In the genomic region with DNA sequence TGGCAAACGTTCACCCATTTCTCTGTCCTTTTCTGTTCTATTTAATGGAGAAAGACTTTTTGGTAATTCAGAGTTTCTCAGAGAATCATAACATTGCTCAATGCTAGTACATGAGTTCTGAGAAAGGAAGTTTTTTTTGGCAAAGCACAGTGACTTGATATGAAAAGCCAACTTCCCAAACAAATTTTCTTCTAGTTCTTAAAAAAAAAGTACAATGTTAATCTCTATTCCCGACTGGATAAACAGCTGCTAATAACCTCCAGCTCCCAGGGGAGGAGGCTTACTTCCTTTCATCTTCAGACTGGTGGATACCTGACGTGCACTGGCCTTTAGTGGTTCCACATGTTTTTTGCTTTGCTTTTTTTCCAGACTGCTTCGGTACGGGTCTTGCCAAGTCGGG, we compare ENCODE assay signal across 12 cellular contexts.
DNase-seq lines count a peak whose midpoint lies in the region; ATAC-seq and TF ChIP-seq lines count a peak whose summit lies in the region.
"Had no signal": no experiment of that assay in that cellular context is flagged by ENCODE, and none has a peak within 500 bp of the region (broad histone marks: within the 10 kb centered on the region; RNA-seq: fewer than 3 reads in every experiment).

No MANE protein-coding gene starts in this region.

- peak overlapping the region in 1 of 2 experiments; percentile 30; a peak in 1 of 4 replicates for H4K8ac ChIP-seq in IMR-90 (ENCODE audit: low read depth in 2 of 2, low read length in 2 of 2)

- H3K36me3 ChIP-seq in IMR-90 (ENCODE audit: control insufficient read depth, insufficient read depth, low read length) (peaks cover 7% of the 10 kb centered on the region), colonic mucosa (no peaks in the 10 kb centered on the region), lower lobe of right lung (no peaks in the 10 kb centered on the region), neural progenitor cell (peaks cover 5% of the 10 kb centered on the region), prostate gland (no peaks in the 10 kb centered on the region)

- H4K20me1 ChIP-seq in IMR-90 (ENCODE audit: insufficient read depth, low read length) = no peaks in the 10 kb centered on the region
- no peaks in the 10 kb centered on the region for H4K20me1 ChIP-seq in neural progenitor cell (ENCODE audit: low read depth)

- no peak overlapping the region for H2BK20ac ChIP-seq in IMR-90 (ENCODE audit: low read depth, low read length)

- TF ChIP-seq POLR2A in IMR-90 (IDR thresholded peaks at IDR 0.05; ENCODE audit: low read depth, low read length) = no peak
- no peak for TF ChIP-seq POLR2A in prostate gland (IDR thresholded peaks at IDR 0.05)

- POLR2A ChIA-PET in IMR-90 (lab: Charles Lee; ENCODE audit: unreplicated experiment) = no interaction called here
- POLR2A ChIA-PET in activated CD4-positive, alpha-beta memory T cell treated with anti-CD3 and anti-CD28 coated beads, Interleukin-2, amount 10 ng/mL, durations not matched to agents 7 days and 5 days (lab: Charles Lee) = no interaction called here

- no CpG with 5 or more reads among the region's 6 CpGs for WGBS in IMR-90 (ENCODE audit: extremely low coverage in 2 of 2, insufficient read length in 1 of 2), 2 experiments
- 46% methylated on average over 6 of the region's 6 CpGs for WGBS in prostate gland

- no peak for TF ChIP-seq RAD21 in IMR-90 (IDR thresholded peaks at IDR 0.05; ENCODE audit: low read length)

- no peak overlapping the region for H3K4me3 ChIP-seq in IMR-90 (ENCODE audit: insufficient read depth, low read depth, low read length)
- H3K4me3 ChIP-seq in colonic mucosa = no peak overlapping the region
- no peak overlapping the region for H3K4me3 ChIP-seq in lower lobe of right lung
- no peak overlapping the region for H3K4me3 ChIP-seq in neural progenitor cell
- no peak overlapping the region for H3K4me3 ChIP-seq in prostate gland

- no peaks in the 10 kb centered on the region for H3K36me3 Mint-ChIP-seq in activated CD4-positive, alpha-beta memory T cell treated with anti-CD3 and anti-CD28 coated beads, Interleukin-2, amount 10 ng/mL, durations not matched to agents 7 days and 5 days (ENCODE audit: low read depth)
- H3K36me3 Mint-ChIP-seq in neural progenitor cell = peaks cover 10% of the 10 kb centered on the region

- H3K23ac ChIP-seq in IMR-90 (ENCODE audit: low read depth, low read length) = no peak overlapping the region

- intact Hi-C loops in IMR-90 (cut with micrococcal nuclease) (loop anchor here (2.0 kb wide), 1 partner anchor 75 kb away; no protein-coding TSS in a partner anchor), colonic mucosa (cut with DNase I) (no loop called here), lower lobe of right lung (cut with DNase I) (no loop called here), prostate gland (cut with DNase I) (loop anchor here (5.0 kb wide), 1 partner anchor 73 kb away; no protein-coding TSS in a partner anchor)

- no peak overlapping the region for H4K5ac ChIP-seq in IMR-90 (ENCODE audit: low read depth, low read length)

- H3K9me3 ChIP-seq in IMR-90 (ENCODE audit: control insufficient read depth, insufficient read depth, low read length) = no peaks in the 10 kb centered on the region
- no peaks in the 10 kb centered on the region for H3K9me3 ChIP-seq in colonic mucosa
- no peaks in the 10 kb centered on the region for H3K9me3 ChIP-seq in lower lobe of right lung
- no peaks in the 10 kb centered on the region for H3K9me3 ChIP-seq in neural progenitor cell (ENCODE audit: low read depth)
- H3K9me3 ChIP-seq in prostate gland = no peaks in the 10 kb centered on the region

- peaks cover 19% of the 10 kb centered on the region for H3K4me1 Mint-ChIP-seq in activated CD4-positive, alpha-beta memory T cell treated with anti-CD3 and anti-CD28 coated beads, Interleukin-2, amount 10 ng/mL, durations not matched to agents 7 days and 5 days
- H3K4me1 Mint-ChIP-seq in neural progenitor cell = peaks cover 2% of the 10 kb centered on the region
- H3K4me1 Mint-ChIP-seq: activated CD4-positive, alpha-beta T cell treated with anti-CD3 and anti-CD28 coated beads, Interleukin-2, amount 10 ng/mL, durations not matched to agents 24 days and 14 days; activated naive CD8-positive, alpha-beta T cell treated with anti-CD3 and anti-CD28 coated beads, Interleukin-2, amount 50 U/mL, for 24 hours had no signal

- CTCF ChIA-PET in IMR-90 (lab: Yijun Ruan, JAX) = interaction anchor here (0.6 to 3.0 kb wide), 3 partner anchors 9 to 144 kb away, joined by 3 to 12 read pairs (median 3); no protein-coding TSS in a partner anchor
- CTCF ChIA-PET in activated CD4-positive, alpha-beta memory T cell treated with anti-CD3 and anti-CD28 coated beads, Interleukin-2, amount 10 ng/mL, durations not matched to agents 7 days and 5 days (lab: Charles Lee) = no interaction called here

- H3K4me2 ChIP-seq in IMR-90 (ENCODE audit: low read depth, low read length) = peak overlapping the region; percentile 65; the same call in 1 of the 2 replicates
- H3K4me2 ChIP-seq in neural progenitor cell = no peak overlapping the region

- H2BK15ac ChIP-seq in IMR-90 (ENCODE audit: low read depth, low read length) = no peak overlapping the region

- H3K27ac Mint-ChIP-seq in activated CD4-positive, alpha-beta memory T cell treated with anti-CD3 and anti-CD28 coated beads, Interleukin-2, amount 10 ng/mL, durations not matched to agents 7 days and 5 days = no peak overlapping the region
- no peak overlapping the region for H3K27ac Mint-ChIP-seq in neural progenitor cell
- H3K27ac Mint-ChIP-seq: activated CD4-positive, alpha-beta T cell treated with anti-CD3 and anti-CD28 coated beads, Interleukin-2, amount 10 ng/mL, durations not matched to agents 24 days and 14 days; activated naive CD8-positive, alpha-beta T cell treated with anti-CD3 and anti-CD28 coated beads, Interleukin-2, amount 50 U/mL, for 24 hours had no signal

- H3K4me3 Mint-ChIP-seq in activated CD4-positive, alpha-beta memory T cell treated with anti-CD3 and anti-CD28 coated beads, Interleukin-2, amount 10 ng/mL, durations not matched to agents 7 days and 5 days = no peak overlapping the region
- H3K4me3 Mint-ChIP-seq in neural progenitor cell = no peak overlapping the region
- H3K4me3 Mint-ChIP-seq: activated CD4-positive, alpha-beta T cell treated with anti-CD3 and anti-CD28 coated beads, Interleukin-2, amount 10 ng/mL, durations not matched to agents 24 days and 14 days; activated naive CD8-positive, alpha-beta T cell treated with anti-CD3 and anti-CD28 coated beads, Interleukin-2, amount 50 U/mL, for 24 hours had no signal

- H3K18ac ChIP-seq in IMR-90 (ENCODE audit: low read depth, low read length) = no peak overlapping the region

- no peak overlapping the region for H3K4ac ChIP-seq in IMR-90 (ENCODE audit: low read depth, low read length)

- no peak overlapping the region for H2BK5ac ChIP-seq in IMR-90 (ENCODE audit: low read depth, low read length, poor library complexity, severe bottlenecking)

- H3K27me3 Mint-ChIP-seq in activated CD4-positive, alpha-beta memory T cell treated with anti-CD3 and anti-CD28 coated beads, Interleukin-2, amount 10 ng/mL, durations not matched to agents 7 days and 5 days = peaks cover 2% of the 10 kb centered on the region
- no peaks in the 10 kb centered on the region for H3K27me3 Mint-ChIP-seq in neural progenitor cell (ENCODE audit: insufficient read depth, low read depth)
- H3K27me3 Mint-ChIP-seq: activated naive CD8-positive, alpha-beta T cell treated with anti-CD3 and anti-CD28 coated beads, Interleukin-2, amount 50 U/mL, for 24 hours had no signal

- dilution Hi-C loops in IMR-90 (cut with HindIII; ENCODE audit: low sequenced_read_pairs, unreplicated experiment) = no loop called here

- no TSS peak for BruUV-seq in IMR-90 (replicated peaks; lab: Mats Ljungman, UMichigan)

- H3K14ac ChIP-seq in IMR-90 (replicated peaks; ENCODE audit: low read depth, low read length) = no peak overlapping the region

- peaks cover 7 to 33% of the 10 kb centered on the region in 2 experiments for H3K79me1 ChIP-seq in IMR-90 (ENCODE audit: low read depth in 1 of 2, low read length in 2 of 2)

- H3K79me2 ChIP-seq in neural progenitor cell (ENCODE audit: low read depth) = no peaks in the 10 kb centered on the region

- H2AK5ac ChIP-seq in IMR-90 (ENCODE audit: low read depth, low read length) = no peak overlapping the region; the same call in 1 of the 2 replicates

- ATAC-seq in IMR-90 (ENCODE audit: low read depth) (peak; percentile 53), lower lobe of right lung (no peak)
- ATAC-seq: activated naive CD8-positive, alpha-beta T cell treated with anti-CD3 and anti-CD28 coated beads, Interleukin-2, amount 50 U/mL, for 24 hours had no signal

- H3K27ac ChIP-seq in IMR-90 (ENCODE audit: insufficient read depth, low read length) = peak overlapping the region; percentile 55; the same call in 1 of the 2 replicates
- H3K27ac ChIP-seq in colonic mucosa = peak overlapping the region; percentile 49
- H3K27ac ChIP-seq in lower lobe of right lung = peak overlapping the region; percentile 56
- no peak overlapping the region for H3K27ac ChIP-seq in neural progenitor cell
- H3K27ac ChIP-seq in prostate gland = no peak overlapping the region

- no peak overlapping the region for H4K91ac ChIP-seq in IMR-90 (ENCODE audit: insufficient read depth, low read depth, low read length)

- H3K9me3 Mint-ChIP-seq in activated CD4-positive, alpha-beta memory T cell treated with anti-CD3 and anti-CD28 coated beads, Interleukin-2, amount 10 ng/mL, durations not matched to agents 7 days and 5 days = peaks cover 2% of the 10 kb centered on the region
- H3K9me3 Mint-ChIP-seq in neural progenitor cell = no peaks in the 10 kb centered on the region
- H3K9me3 Mint-ChIP-seq: activated CD4-positive, alpha-beta T cell treated with anti-CD3 and anti-CD28 coated beads, Interleukin-2, amount 10 ng/mL, durations not matched to agents 24 days and 14 days; activated naive CD8-positive, alpha-beta T cell treated with anti-CD3 and anti-CD28 coated beads, Interleukin-2, amount 50 U/mL, for 24 hours had no signal

- H3K9ac ChIP-seq in IMR-90 (ENCODE audit: low read depth, low read length) (no peak overlapping the region), colonic mucosa (ENCODE audit: low read depth in 2 of 2, low read length in 2 of 2) (no peak overlapping the region), neural progenitor cell (no peak overlapping the region)

- peak; percentile 76 for DNase-seq in IMR-90
- no peak for DNase-seq in colonic mucosa
- no peak for DNase-seq in lower lobe of right lung
- DNase-seq in stromal cell of bone marrow (ENCODE audit: low read depth) = peak; percentile 80
- DNase-seq in activated CD4-positive, alpha-beta memory T cell treated with anti-CD3 and anti-CD28 coated beads, Interleukin-2, amount 10 ng/mL, durations not matched to agents 7 days and 5 days = no peak
- no peak for DNase-seq in OCI-M1 (lab: John Stamatoyannopoulos, UW)
- DNase-seq in neural progenitor cell (ENCODE audit: low spot score) = no peak
- DNase-seq in prostate gland (ENCODE audit: low spot score) = no peak
- DNase-seq: activated CD4-positive, alpha-beta T cell treated with anti-CD3 and anti-CD28 coated beads, Interleukin-2, amount 10 ng/mL, durations not matched to agents 24 days and 14 days; activated naive CD8-positive, alpha-beta T cell treated with anti-CD3 and anti-CD28 coated beads, Interleukin-2, amount 50 U/mL, for 24 hours; NCI-H2107; SIG-M5 had no signal

- no peak overlapping the region for H2AK9ac ChIP-seq in IMR-90 (replicated peaks; ENCODE audit: low read depth, low read length, poor library complexity)

- H2BK120ac ChIP-seq in IMR-90 (ENCODE audit: low read depth, low read length) = no peak overlapping the region

- in situ Hi-C loops in IMR-90 (cut with MboI; ENCODE audit: low sequenced_read_pairs) = loop anchor here (25.0 kb wide), 1 partner anchor 168 kb away; no protein-coding TSS in a partner anchor

- no peak overlapping the region for H2AFZ ChIP-seq in IMR-90 (replicated peaks; ENCODE audit: low read length, poor library complexity)
- H2AFZ ChIP-seq in neural progenitor cell (replicated peaks) = no peak overlapping the region

- no peaks in the 10 kb centered on the region for H3K27me3 ChIP-seq in IMR-90 (ENCODE audit: control insufficient read depth, insufficient read depth, low read length)
- H3K27me3 ChIP-seq in colonic mucosa = no peaks in the 10 kb centered on the region
- no peaks in the 10 kb centered on the region for H3K27me3 ChIP-seq in lower lobe of right lung (ENCODE audit: low read depth)
- H3K27me3 ChIP-seq in neural progenitor cell = no peaks in the 10 kb centered on the region
- no peaks in the 10 kb centered on the region for H3K27me3 ChIP-seq in prostate gland (replicated peaks; ENCODE audit: insufficient read depth)

- H3K4me1 ChIP-seq in IMR-90 (ENCODE audit: control insufficient read depth, insufficient read depth, low read length) (peaks cover 13% of the 10 kb centered on the region), colonic mucosa (no peaks in the 10 kb centered on the region), lower lobe of right lung (peaks cover 10% of the 10 kb centered on the region), neural progenitor cell (no peaks in the 10 kb centered on the region), prostate gland (replicated peaks) (no peaks in the 10 kb centered on the region)

- no peaks in the 10 kb centered on the region for H3F3A ChIP-seq in neural progenitor cell (ENCODE audit: low read depth)

- H3K9me1 ChIP-seq in IMR-90 (ENCODE audit: insufficient read depth, low read length) = peaks cover 11% of the 10 kb centered on the region

- no peak overlapping the region for H3K56ac ChIP-seq in IMR-90 (ENCODE audit: extremely low read depth, insufficient read depth, low read length)

- TF ChIP-seq CTCF in IMR-90 (conservative IDR thresholded peaks at IDR 0.05; ENCODE audit: low read depth, low read length) = no peak
- no peak for TF ChIP-seq CTCF in colonic mucosa (IDR thresholded peaks at IDR 0.05)
- no peak for TF ChIP-seq CTCF in lower lobe of right lung (IDR thresholded peaks at IDR 0.05)
- TF ChIP-seq CTCF in neural progenitor cell (IDR thresholded peaks at IDR 0.05) = no peak
- no peak for TF ChIP-seq CTCF in prostate gland (IDR thresholded peaks at IDR 0.05)

Comparison
In these comparisons a context has a peak if more than half of its experiments do, and no peak if none do; other contexts are left out.
1. DNase-seq: peak in IMR-90 (single experiment) and stromal cell of bone marrow (single experiment); none in colonic mucosa (single experiment), lower lobe of right lung (single experiment), activated CD4-positive, alpha-beta memory T cell treated with anti-CD3 and anti-CD28 coated beads, Interleukin-2, amount 10 ng/mL, durations not matched to agents 7 days and 5 days (single experiment), OCI-M1 (single experiment), neural progenitor cell (single experiment) and prostate gland (single experiment).
2. H3K27ac ChIP-seq: peak in IMR-90 (single experiment), colonic mucosa (single experiment) and lower lobe of right lung (single experiment); none in neural progenitor cell (single experiment) and prostate gland (0 of 2).
3. intact Hi-C loops: an anchor here in IMR-90 (2.0 kb wide) and prostate gland (5.0 kb wide); none called in colonic mucosa and lower lobe of right lung.